ENCODE assay signal across 7 cellular contexts in genomic region chr12:97910559-97910958, GRCh38.
"Had no signal": no experiment of that assay in that cellular context is flagged by ENCODE, and none has a peak within 500 bp of the region (broad histone marks: within the 10 kb centered on the region; RNA-seq: fewer than 3 reads in every experiment).

No MANE protein-coding gene starts in this region.

- FAIRE-seq: H1, H54, HTR-8/SVneo had no signal

- H3K27ac Mint-ChIP-seq: GM23338, IgD-negative memory B cell had no signal

- ATAC-seq: GM23338 had no signal

- H3K36me3 Mint-ChIP-seq: IgD-negative memory B cell had no signal

- DNase-seq: H9, HCEC 1CT had no signal

- H3K9me3 Mint-ChIP-seq: GM23338, H9, IgD-negative memory B cell had no signal

- H3K4me2 ChIP-seq: GM23338 had no signal

- H3K27me3 Mint-ChIP-seq: IgD-negative memory B cell had no signal

- H3K4me1 Mint-ChIP-seq: GM23338, H9, IgD-negative memory B cell had no signal

- H3K4me3 ChIP-seq: GM23338 had no signal

- H3K4me3 Mint-ChIP-seq: GM23338, H9, IgD-negative memory B cell had no signal

- H2AFZ ChIP-seq: GM23338 had no signal
